ENCODE assay signal across 1 cellular context in the genomic region with DNA sequence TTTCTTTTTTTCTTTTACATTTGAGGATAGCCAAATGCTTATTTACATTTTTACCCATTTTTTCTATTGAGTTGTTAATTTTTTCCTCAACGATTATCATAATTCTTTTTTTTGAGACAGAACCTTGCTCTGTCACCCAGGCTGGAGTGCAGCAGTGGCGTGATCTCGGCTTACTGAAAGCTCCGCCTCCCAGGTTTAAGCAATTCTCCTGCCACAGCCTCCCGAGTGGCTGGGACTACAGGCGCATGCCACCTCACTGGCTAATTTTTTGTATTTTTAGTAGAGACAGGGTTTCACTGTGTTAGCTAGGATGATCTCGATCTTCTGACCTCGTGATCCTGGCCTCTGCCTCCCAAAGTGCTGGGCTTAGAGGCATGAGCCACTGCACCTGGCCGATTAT.
TF ChIP-seq lines count a peak whose summit lies in the region.

No MANE protein-coding gene starts in this region.

TF ChIP-seq in K562, 482 proteins besides CTCF, POLR2A, EP300 and RAD21 (continued from another document):
- TF ChIP-seq FOXA3 (CRISPR knock-in tag; conservative IDR thresholded peaks at IDR 0.05 in 1 of 2, IDR thresholded peaks at IDR 0.05 in 1 of 2) = no peak
- TF ChIP-seq BCOR (IDR thresholded peaks at IDR 0.05) = no peak
- TF ChIP-seq ZNF583 (CRISPR knock-in tag; IDR thresholded peaks at IDR 0.05) = no peak
- TF ChIP-seq JUND (IDR thresholded peaks at IDR 0.05; ENCODE audit: borderline replicate concordance, low read depth, low read length) = peak; percentile 7; the same call in 1 of the 2 replicates
- no peak for TF ChIP-seq JUND (tag; IDR thresholded peaks at IDR 0.05; ENCODE audit: borderline replicate concordance, low read depth, low read length)
- TF ChIP-seq SMARCA4 (IDR thresholded peaks at IDR 0.05) = no peak
- TF ChIP-seq, protein P1, sequence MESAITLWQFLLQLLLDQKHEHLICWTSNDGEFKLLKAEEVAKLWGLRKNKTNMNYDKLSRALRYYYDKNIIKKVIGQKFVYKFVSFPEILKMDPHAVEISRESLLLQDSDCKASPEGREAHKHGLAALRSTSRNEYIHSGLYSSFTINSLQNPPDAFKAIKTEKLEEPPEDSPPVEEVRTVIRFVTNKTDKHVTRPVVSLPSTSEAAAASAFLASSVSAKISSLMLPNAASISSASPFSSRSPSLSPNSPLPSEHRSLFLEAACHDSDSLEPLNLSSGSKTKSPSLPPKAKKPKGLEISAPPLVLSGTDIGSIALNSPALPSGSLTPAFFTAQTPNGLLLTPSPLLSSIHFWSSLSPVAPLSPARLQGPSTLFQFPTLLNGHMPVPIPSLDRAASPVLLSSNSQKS (CRISPR knock-in tag; IDR thresholded peaks at IDR 0.05) = no peak
- TF ChIP-seq MXI1 (IDR thresholded peaks at IDR 0.05; ENCODE audit: low read depth, low read length) = no peak
- no peak for TF ChIP-seq HNRNPLL (IDR thresholded peaks at IDR 0.05; ENCODE audit: low read depth, low read length, poor library complexity, severe bottlenecking)
- no peak for TF ChIP-seq HNRNPL (IDR thresholded peaks at IDR 0.05; ENCODE audit: low read depth, low read length)
- no peak for TF ChIP-seq EZH2 (IDR thresholded peaks at IDR 0.05; ENCODE audit: borderline replicate concordance, low read depth, low read length)
- no peak for TF ChIP-seq L3MBTL2 (IDR thresholded peaks at IDR 0.05)
- TF ChIP-seq, protein P2, sequence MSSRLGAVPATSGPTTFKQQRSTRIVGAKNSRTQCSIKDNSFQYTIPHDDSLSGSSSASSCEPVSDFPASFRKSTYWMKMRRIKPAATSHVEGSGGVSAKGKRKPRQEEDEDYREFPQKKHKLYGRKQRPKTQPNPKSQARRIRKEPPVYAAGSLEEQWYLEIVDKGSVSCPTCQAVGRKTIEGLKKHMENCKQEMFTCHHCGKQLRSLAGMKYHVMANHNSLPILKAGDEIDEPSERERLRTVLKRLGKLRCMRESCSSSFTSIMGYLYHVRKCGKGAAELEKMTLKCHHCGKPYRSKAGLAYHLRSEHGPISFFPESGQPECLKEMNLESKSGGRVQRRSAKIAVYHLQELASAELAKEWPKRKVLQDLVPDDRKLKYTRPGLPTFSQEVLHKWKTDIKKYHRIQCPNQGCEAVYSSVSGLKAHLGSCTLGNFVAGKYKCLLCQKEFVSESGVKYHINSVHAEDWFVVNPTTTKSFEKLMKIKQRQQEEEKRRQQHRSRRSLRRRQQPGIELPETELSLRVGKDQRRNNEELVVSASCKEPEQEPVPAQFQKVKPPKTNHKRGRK (tag; IDR thresholded peaks at IDR 0.05) = no peak
- TF ChIP-seq, protein P3, sequence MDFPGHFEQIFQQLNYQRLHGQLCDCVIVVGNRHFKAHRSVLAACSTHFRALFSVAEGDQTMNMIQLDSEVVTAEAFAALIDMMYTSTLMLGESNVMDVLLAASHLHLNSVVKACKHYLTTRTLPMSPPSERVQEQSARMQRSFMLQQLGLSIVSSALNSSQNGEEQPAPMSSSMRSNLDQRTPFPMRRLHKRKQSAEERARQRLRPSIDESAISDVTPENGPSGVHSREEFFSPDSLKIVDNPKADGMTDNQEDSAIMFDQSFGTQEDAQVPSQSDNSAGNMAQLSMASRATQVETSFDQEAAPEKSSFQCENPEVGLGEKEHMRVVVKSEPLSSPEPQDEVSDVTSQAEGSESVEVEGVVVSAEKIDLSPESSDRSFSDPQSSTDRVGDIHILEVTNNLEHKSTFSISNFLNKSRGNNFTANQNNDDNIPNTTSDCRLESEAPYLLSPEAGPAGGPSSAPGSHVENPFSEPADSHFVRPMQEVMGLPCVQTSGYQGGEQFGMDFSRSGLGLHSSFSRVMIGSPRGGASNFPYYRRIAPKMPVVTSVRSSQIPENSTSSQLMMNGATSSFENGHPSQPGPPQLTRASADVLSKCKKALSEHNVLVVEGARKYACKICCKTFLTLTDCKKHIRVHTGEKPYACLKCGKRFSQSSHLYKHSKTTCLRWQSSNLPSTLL (IDR thresholded peaks at IDR 0.05) = no peak
- 0 out of 2 replicates have a peak, but pooled peaks have one; percentile 7 for TF ChIP-seq BHLHE40 (IDR thresholded peaks at IDR 0.05; ENCODE audit: low read length)
